ENCODE assay signal across 24 cellular contexts in genomic region chr6:85754894-85755293, GRCh38.
"Had no signal": no experiment of that assay in that cellular context is flagged by ENCODE, and none has a peak within 500 bp of the region (broad histone marks: within the 10 kb centered on the region; RNA-seq: fewer than 3 reads in every experiment).

No MANE protein-coding gene starts in this region.

- H3K27me3 ChIP-seq: left lung, ovary, right atrium auricular region, stomach, testis, thyroid gland, upper lobe of right lung had no signal

- DNase-seq: hippocampal formation; kidney glomerular epithelial cell; left cardiac atrium; left lung; lower lobe of right lung; mammary epithelial cell; mesenchymal stem cell; naive thymus-derived CD4-positive, alpha-beta T cell; ovary; stimulated activated CD4-positive, alpha-beta T cell treated with anti-CD3 and anti-CD28 coated beads, Interleukin-12 subunit alpha, Interleukin-12 subunit beta, amount 100 ng/mL, for 4 hours; stimulated activated CD4-positive, alpha-beta T cell treated with anti-CD3 and anti-CD28 coated beads, Interleukin-15, amount 100 ng/mL, for 24 hours; stimulated activated CD4-positive, alpha-beta T cell treated with anti-CD3 and anti-CD28 coated beads, Interleukin-2, amount 100 ng/mL, for 24 hours; stimulated activated CD4-positive, alpha-beta T cell treated with anti-CD3 and anti-CD28 coated beads, Interleukin-4, amount 100 ng/mL, for 1 hour; stimulated activated naive B cell treated with anti-CD40 and anti-IgM and Interleukin-4, amounts not matched to agents 10 μg/mL and 1 μg/mL and 100 μg/mL, for 72 hours; stimulated activated naive CD8-positive, alpha-beta T cell treated with anti-CD3 and anti-CD28 coated beads, Interleukin-15, Interleukin-2, amounts not matched to agents 100 U/mL and 50 U/mL, for 24 hours; stomach; testis; thyroid gland; trophoblast cell; upper lobe of right lung had no signal

- H3K4me3 ChIP-seq: left lung, lower lobe of right lung, ovary, right atrium auricular region, skin epidermis, stomach, testis, thyroid gland, upper lobe of right lung had no signal

- H3K27ac ChIP-seq: left lung, lower lobe of right lung, ovary, right atrium auricular region, skin epidermis, stomach, testis, thyroid gland, upper lobe of right lung had no signal

- H3K36me3 ChIP-seq: left lung, lower lobe of right lung, ovary, right atrium auricular region, stomach, thyroid gland, upper lobe of right lung had no signal

- H3K9me3 ChIP-seq: left lung, lower lobe of right lung, ovary, right atrium auricular region, stomach, testis, thyroid gland, upper lobe of right lung had no signal

- ATAC-seq: left cardiac atrium; left lung; lower lobe of right lung; naive thymus-derived CD4-positive, alpha-beta T cell; natural killer cell treated with Interleukin-12 subunit alpha and Interleukin-12 subunit beta and Interleukin-15 and Interleukin-18, amount 100 ng/mL, for 72 hours; sciatic nerve; stimulated activated naive B cell treated with anti-CD40 and anti-IgM and Interleukin-4, amounts not matched to agents 10 μg/mL and 1 μg/mL and 100 μg/mL, for 72 hours; stimulated activated naive CD8-positive, alpha-beta T cell treated with anti-CD3 and anti-CD28 coated beads, Interleukin-15, Interleukin-2, amounts not matched to agents 100 U/mL and 50 U/mL, for 24 hours; upper lobe of right lung had no signal

- H3K4me1 ChIP-seq: left lung, lower lobe of right lung, right atrium auricular region, stomach, testis, upper lobe of right lung had no signal
